17 cellular contexts compared by ENCODE assay signal in genomic region chr3:50545781-50546180, GRCh38. TPM values are rescaled to one million over a fixed set of nuclear protein-coding genes. Genes with fewer than 3 reads are reported as not detected.
A peak's percentile ranks its signal among the peaks of the same experiment; 100 is the strongest.
DNase-seq lines count a peak whose midpoint lies in the region; ATAC-seq and TF ChIP-seq lines count a peak whose summit lies in the region.
"Had no signal": no experiment of that assay in that cellular context is flagged by ENCODE, and none has a peak within 500 bp of the region (broad histone marks: within the 10 kb centered on the region; RNA-seq: fewer than 3 reads in every experiment).

No MANE protein-coding gene starts in this region.

- H3K27me3 ChIP-seq in H7 (ENCODE audit: control insufficient read depth, insufficient read depth, low read length), result no peaks in the 10 kb centered on the region
- H3K27me3 ChIP-seq: BLaER1 had no signal

- no peaks in the 10 kb centered on the region for H3K9me3 Mint-ChIP-seq in WTC11
- H3K9me3 Mint-ChIP-seq: CD14-positive monocyte; CD4-positive, alpha-beta memory T cell had no signal

- intact Hi-C loops in left ventricle myocardium superior (cut with micrococcal nuclease), result no loop called here

- DNase-seq in H7 (peak; percentile 77), WTC11 (ENCODE audit: low spot score) (no peak), iPS-NIHi7 (ENCODE audit: extremely low spot score) (peak; percentile 41), NCI-H128 (lab: John Stamatoyannopoulos, UW; ENCODE audit: unreplicated experiment) (no peak), kidney tubule cell (ENCODE audit: low spot score) (no peak), left ventricle myocardium superior (no peak)
- DNase-seq in activated T-cell treated with anti-CD3 and anti-CD28 coated beads, Interleukin-2, amount 50 U/mL, for 48 hours, result no peak
- DNase-seq: 8988T; CD4-positive, alpha-beta memory T cell; DMS153; DMS79; GDM1; GM23248 had no signal

- H3K4me3 ChIP-seq in H7 (ENCODE audit: insufficient read depth, low read depth, low read length), result no peak overlapping the region
- H3K4me3 ChIP-seq: BLaER1, GM23248, HAP-1 had no signal

- peaks cover 11% of the 10 kb centered on the region for H3K4me1 Mint-ChIP-seq in WTC11
- H3K4me1 Mint-ChIP-seq: CD14-positive monocyte; CD4-positive, alpha-beta memory T cell had no signal

- CTCF ChIA-PET in WTC11 (lab: Charles Lee), result interaction anchor here (1.0 to 1.3 kb wide), 2 partner anchors 66 to 171 kb away, joined by 4 to 6 read pairs; partner anchors contain the start of gene CISH

- no peaks in the 10 kb centered on the region for H3K36me3 Mint-ChIP-seq in WTC11
- H3K36me3 Mint-ChIP-seq: CD14-positive monocyte; CD4-positive, alpha-beta memory T cell had no signal

- TF ChIP-seq CTCF in WTC11 (IDR thresholded peaks at IDR 0.05), result no peak

- no peak overlapping the region for H3K4me3 Mint-ChIP-seq in WTC11
- H3K4me3 Mint-ChIP-seq: CD14-positive monocyte; CD4-positive, alpha-beta memory T cell had no signal

- no peaks in the 10 kb centered on the region for H3K36me3 ChIP-seq in H7 (replicated peaks; ENCODE audit: control insufficient read depth, insufficient read depth, low read length)
- H3K36me3 ChIP-seq: BLaER1, HAP-1 had no signal

- H3K27ac Mint-ChIP-seq in WTC11, result no peak overlapping the region
- H3K27ac Mint-ChIP-seq: CD4-positive, alpha-beta memory T cell had no signal

- peak; percentile 14 for ATAC-seq in WTC11
- ATAC-seq in left ventricle myocardium superior, result no peak

- POLR2A ChIA-PET in WTC11 (lab: Charles Lee), result no interaction called here

- no peaks in the 10 kb centered on the region; the same call in 1 of the 2 replicates for H3K27me3 Mint-ChIP-seq in WTC11 (ENCODE audit: low read depth)

TF ChIP-seq in WTC11, 78 proteins besides CTCF, POLR2A, EP300 and RAD21:
- TF ChIP-seq ARID4B (CRISPR knock-in tag; IDR thresholded peaks at IDR 0.05; ENCODE audit: borderline replicate concordance), result 0 out of 2 replicates have a peak, but pooled peaks have one; percentile 35
- TF ChIP-seq TEAD1 (CRISPR knock-in tag; IDR thresholded peaks at IDR 0.05), result 0 out of 2 replicates have a peak, but pooled peaks have one; percentile 34
- TF ChIP-seq, protein P1, sequence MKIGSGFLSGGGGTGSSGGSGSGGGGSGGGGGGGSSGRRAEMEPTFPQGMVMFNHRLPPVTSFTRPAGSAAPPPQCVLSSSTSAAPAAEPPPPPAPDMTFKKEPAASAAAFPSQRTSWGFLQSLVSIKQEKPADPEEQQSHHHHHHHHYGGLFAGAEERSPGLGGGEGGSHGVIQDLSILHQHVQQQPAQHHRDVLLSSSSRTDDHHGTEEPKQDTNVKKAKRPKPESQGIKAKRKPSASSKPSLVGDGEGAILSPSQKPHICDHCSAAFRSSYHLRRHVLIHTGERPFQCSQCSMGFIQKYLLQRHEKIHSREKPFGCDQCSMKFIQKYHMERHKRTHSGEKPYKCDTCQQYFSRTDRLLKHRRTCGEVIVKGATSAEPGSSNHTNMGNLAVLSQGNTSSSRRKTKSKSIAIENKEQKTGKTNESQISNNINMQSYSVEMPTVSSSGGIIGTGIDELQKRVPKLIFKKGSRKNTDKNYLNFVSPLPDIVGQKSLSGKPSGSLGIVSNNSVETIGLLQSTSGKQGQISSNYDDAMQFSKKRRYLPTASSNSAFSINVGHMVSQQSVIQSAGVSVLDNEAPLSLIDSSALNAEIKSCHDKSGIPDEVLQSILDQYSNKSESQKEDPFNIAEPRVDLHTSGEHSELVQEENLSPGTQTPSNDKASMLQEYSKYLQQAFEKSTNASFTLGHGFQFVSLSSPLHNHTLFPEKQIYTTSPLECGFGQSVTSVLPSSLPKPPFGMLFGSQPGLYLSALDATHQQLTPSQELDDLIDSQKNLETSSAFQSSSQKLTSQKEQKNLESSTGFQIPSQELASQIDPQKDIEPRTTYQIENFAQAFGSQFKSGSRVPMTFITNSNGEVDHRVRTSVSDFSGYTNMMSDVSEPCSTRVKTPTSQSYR (CRISPR knock-in tag; IDR thresholded peaks at IDR 0.05), result 0 out of 2 replicates have a peak, but pooled peaks have one; percentile 41
- TF ChIP-seq OVOL2 (CRISPR knock-in tag; IDR thresholded peaks at IDR 0.05; ENCODE audit: borderline replicate concordance), result no peak

RNA-seq across cellular contexts. Expression of gene C3orf18, which starts 21.8 kb away (rescaled TPM):
- 12.5 and 19.3 TPM in 2 replicates for total RNA-seq in H7 (2014; rRNA removed; shearing (Covaris generic))
- total RNA-seq in WTC11 (2021) (11.5 to 14.0 TPM (median 12.1 TPM) in 3 replicates), left ventricle myocardium superior (51.0 TPM)

RNA-seq across cellular contexts. Expression of gene HEMK1, which starts 23.5 kb away (rescaled TPM):
- 15.5 and 19.0 TPM in 2 replicates for total RNA-seq in H7 (2014; rRNA removed; shearing (Covaris generic))
- total RNA-seq in WTC11 (2021) (15.2 to 20.9 TPM (median 15.8 TPM) in 3 replicates), left ventricle myocardium superior (15.3 TPM)

RNA-seq across cellular contexts. Expression of gene CACNA2D2, which starts 42.3 kb away (rescaled TPM):
- 5.5 and 5.9 TPM in 2 replicates for total RNA-seq in H7 (2014; rRNA removed; shearing (Covaris generic))
- total RNA-seq in WTC11 (2021), result 22.0 to 23.4 TPM (median 22.3 TPM) in 3 replicates
- 2.8 TPM for total RNA-seq in left ventricle myocardium superior
- total RNA-seq: Daoy, GM23248 had no signal

Comparison
In these comparisons a context has a peak if more than half of its experiments do, and no peak if none do; other contexts are left out.
1. DNase-seq: peak in H7 (single experiment) and iPS-NIHi7 (single experiment); none in WTC11 (single experiment), activated T-cell treated with anti-CD3 and anti-CD28 coated beads, Interleukin-2, amount 50 U/mL, for 48 hours (0 of 2), NCI-H128 (single experiment), kidney tubule cell (single experiment) and left ventricle myocardium superior (single experiment).